Comparison of ENCODE assay signal across 10 cellular contexts in genomic region chr15:38514601-38515000, GRCh38. TPM values are rescaled to one million over a fixed set of nuclear protein-coding genes. Genes with fewer than 3 reads are reported as not detected.
DNase-seq lines count a peak whose midpoint lies in the region; ATAC-seq lines count a peak whose summit lies in the region.
"Had no signal": no experiment of that assay in that cellular context is flagged by ENCODE, and none has a peak within 500 bp of the region (broad histone marks: within the 10 kb centered on the region; RNA-seq: fewer than 3 reads in every experiment).

No MANE protein-coding gene starts in this region.

- H3K9me3 Mint-ChIP-seq in activated naive CD4-positive, alpha-beta T cell treated with anti-CD3 and anti-CD28 coated beads, Interleukin-2, amount 50 U/mL, for 24 hours: no peaks in the 10 kb centered on the region
- H3K9me3 Mint-ChIP-seq in activated CD8-positive, alpha-beta T cell treated with anti-CD3 and anti-CD28 coated beads, Interleukin-2, amount 10 ng/mL, durations not matched to agents 7 days and 5 days (ENCODE audit: insufficient read depth): no peaks in the 10 kb centered on the region
- H3K9me3 Mint-ChIP-seq: type B pancreatic cell had no signal

- CTCF ChIA-PET in activated CD8-positive, alpha-beta T cell treated with anti-CD3 and anti-CD28 coated beads, Interleukin-2, amount 10 ng/mL, durations not matched to agents 7 days and 5 days (lab: Charles Lee): interaction anchor here (6.2 kb wide), 1 partner anchor 174 kb away, joined by 56 read pairs; no protein-coding TSS in a partner anchor

- H3K27me3 Mint-ChIP-seq in activated naive CD4-positive, alpha-beta T cell treated with anti-CD3 and anti-CD28 coated beads, Interleukin-2, amount 50 U/mL, for 24 hours: no peaks in the 10 kb centered on the region
- no peaks in the 10 kb centered on the region for H3K27me3 Mint-ChIP-seq in activated CD8-positive, alpha-beta T cell treated with anti-CD3 and anti-CD28 coated beads, Interleukin-2, amount 10 ng/mL, durations not matched to agents 7 days and 5 days (ENCODE audit: low read depth)
- H3K27me3 Mint-ChIP-seq: type B pancreatic cell had no signal

- H3K27ac Mint-ChIP-seq in activated naive CD4-positive, alpha-beta T cell treated with anti-CD3 and anti-CD28 coated beads, Interleukin-2, amount 50 U/mL, for 24 hours: peak overlapping the region; percentile 31
- H3K27ac Mint-ChIP-seq in activated CD8-positive, alpha-beta T cell treated with anti-CD3 and anti-CD28 coated beads, Interleukin-2, amount 10 ng/mL, durations not matched to agents 7 days and 5 days: peak overlapping the region; percentile 72
- H3K27ac Mint-ChIP-seq: type B pancreatic cell had no signal

- DNase-seq in activated naive CD4-positive, alpha-beta T cell (lab: John Stamatoyannopoulos, UW): no peak
- DNase-seq in activated CD8-positive, alpha-beta T cell treated with anti-CD3 and anti-CD28 coated beads, Interleukin-2, amount 10 ng/mL, durations not matched to agents 7 days and 5 days: no peak
- no peak for DNase-seq in stimulated activated CD4-positive, alpha-beta T cell treated with anti-CD3 and anti-CD28 coated beads, Interleukin-2, amount 100 ng/mL, for 24 hours
- DNase-seq in DMS153 treated with DMSO at 0.1 percent for 48 hours (lab: John Stamatoyannopoulos, UW; ENCODE audit: unreplicated experiment) (no peak), NCI-H774 (lab: John Stamatoyannopoulos, UW) (no peak), T-helper 2 cell (no peak)
- DNase-seq: foreskin keratinocyte had no signal

- POLR2A ChIA-PET in activated CD8-positive, alpha-beta T cell treated with anti-CD3 and anti-CD28 coated beads, Interleukin-2, amount 10 ng/mL, durations not matched to agents 7 days and 5 days (lab: Charles Lee): no interaction called here

- H3K4me3 Mint-ChIP-seq in activated naive CD4-positive, alpha-beta T cell treated with anti-CD3 and anti-CD28 coated beads, Interleukin-2, amount 50 U/mL, for 24 hours: no peak overlapping the region
- H3K4me3 Mint-ChIP-seq in activated CD8-positive, alpha-beta T cell treated with anti-CD3 and anti-CD28 coated beads, Interleukin-2, amount 10 ng/mL, durations not matched to agents 7 days and 5 days: no peak overlapping the region
- H3K4me3 Mint-ChIP-seq: type B pancreatic cell had no signal

- H3K36me3 Mint-ChIP-seq in activated naive CD4-positive, alpha-beta T cell treated with anti-CD3 and anti-CD28 coated beads, Interleukin-2, amount 50 U/mL, for 24 hours: peaks cover 9% of the 10 kb centered on the region
- peaks cover 89% of the 10 kb centered on the region for H3K36me3 Mint-ChIP-seq in activated CD8-positive, alpha-beta T cell treated with anti-CD3 and anti-CD28 coated beads, Interleukin-2, amount 10 ng/mL, durations not matched to agents 7 days and 5 days (ENCODE audit: low read depth)
- H3K36me3 Mint-ChIP-seq: type B pancreatic cell had no signal

- peak; percentile 90 for ATAC-seq in HG03025 (IDR thresholded peaks at IDR 0.05; ENCODE audit: low FRiP score, unreplicated experiment)
- no peak for ATAC-seq in activated CD8-positive, alpha-beta T cell treated with anti-CD3 and anti-CD28 coated beads, Interleukin-2, amount 10 ng/mL, durations not matched to agents 7 days and 5 days
- ATAC-seq: foreskin keratinocyte had no signal

- peaks cover 36% of the 10 kb centered on the region for H3K4me1 Mint-ChIP-seq in activated naive CD4-positive, alpha-beta T cell treated with anti-CD3 and anti-CD28 coated beads, Interleukin-2, amount 50 U/mL, for 24 hours
- peaks cover 20% of the 10 kb centered on the region for H3K4me1 Mint-ChIP-seq in activated CD8-positive, alpha-beta T cell treated with anti-CD3 and anti-CD28 coated beads, Interleukin-2, amount 10 ng/mL, durations not matched to agents 7 days and 5 days (ENCODE audit: low read depth)

RNA-seq across cellular contexts. Expression of gene RASGRP1, which starts 50.0 kb away (rescaled TPM):
- total RNA-seq in activated CD8-positive, alpha-beta T cell treated with anti-CD3 and anti-CD28 coated beads, Interleukin-2, amount 10 ng/mL, durations not matched to agents 7 days and 5 days: 100 to 1,000 TPM; 161 to 165 TPM
- total RNA-seq: foreskin keratinocyte had no signal
